ENCODE assay signal across 8 cellular contexts in the genomic region with DNA sequence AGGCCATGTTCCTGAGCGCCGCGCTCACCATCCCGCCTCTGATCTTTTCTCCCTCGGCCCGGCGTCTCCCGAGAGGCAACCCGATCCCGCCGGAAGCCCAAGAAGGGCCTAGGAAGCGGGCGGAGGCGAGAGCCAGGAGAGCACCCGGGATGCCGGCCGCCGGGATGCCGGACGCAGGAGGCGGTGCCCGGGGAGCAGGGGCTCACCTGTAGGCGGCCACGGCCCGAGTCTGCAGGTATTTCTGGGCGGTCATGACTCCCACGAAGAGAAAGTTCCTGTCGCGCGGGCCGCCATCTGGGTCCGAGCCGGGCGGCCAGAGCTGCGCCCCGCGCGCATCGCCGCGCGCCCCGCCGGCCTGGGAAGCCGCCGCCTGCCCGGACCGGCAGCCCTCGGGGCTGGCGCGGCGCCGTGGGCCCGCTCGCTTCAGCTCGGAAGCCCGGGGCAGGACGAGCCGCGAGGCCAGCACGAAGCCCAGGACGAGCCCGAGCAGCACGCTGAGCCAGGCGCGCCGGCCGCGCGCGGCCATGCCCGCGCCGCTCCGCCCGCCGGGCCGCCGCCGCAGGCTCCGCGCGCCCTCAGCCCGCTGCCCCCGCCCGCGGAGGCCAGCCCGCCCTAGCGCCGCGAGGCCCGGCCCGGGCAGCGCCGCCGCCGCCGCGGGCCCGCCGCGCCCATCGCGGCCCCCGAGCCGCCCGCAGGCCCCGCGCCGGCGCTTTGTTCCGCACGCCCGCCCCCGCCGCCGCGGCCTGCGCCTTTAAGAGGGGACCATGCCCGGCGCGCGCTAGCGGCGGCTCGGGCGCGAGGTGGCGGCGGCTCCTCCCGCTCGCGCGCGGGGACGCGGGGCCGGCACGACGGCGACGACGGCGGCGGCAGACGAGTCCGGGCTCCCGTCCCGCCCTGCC. TPM values are rescaled to one million over a fixed set of nuclear protein-coding genes. Genes with fewer than 3 reads are reported as not detected.
DNase-seq lines count a peak whose midpoint lies in the region; ATAC-seq and TF ChIP-seq lines count a peak whose summit lies in the region.

No MANE protein-coding gene starts in this region.

- H3K36me3 ChIP-seq in KMS-11 (ENCODE audit: insufficient read depth) (peaks cover 12% of the 10 kb centered on the region; the same call in 1 of the 2 replicates), esophagus (ENCODE audit: control insufficient read depth in 2 of 2, insufficient read depth in 2 of 2, low read length in 1 of 2) (no peaks in the 10 kb centered on the region)

- H4K20me1 ChIP-seq in KMS-11 (ENCODE audit: insufficient read depth): 0 out of 2 replicates have a peak, but pooled peaks cover 20% of the 10 kb centered on the region

- peaks cover 69% of the 10 kb centered on the region for H3K4me1 Mint-ChIP-seq in activated CD8-positive, alpha-beta T cell treated with anti-CD3 and anti-CD28 coated beads for 36 hours (ENCODE audit: low read depth)
- peaks cover 39 to 47% of the 10 kb centered on the region in 2 donors for H3K4me1 Mint-ChIP-seq in natural killer cell

- WGBS in esophagus, 2 donors: 0% methylated on average over 50 to 149 of the region's 149 CpGs

- intact Hi-C loops in activated CD8-positive, alpha-beta T cell treated with anti-CD3 and anti-CD28 coated beads for 36 hours (cut with micrococcal nuclease): no loop called here
- intact Hi-C loops in natural killer cell (cut with micrococcal nuclease): loop anchor here (1.0 kb wide), 1 partner anchor 9 kb away; no protein-coding TSS in a partner anchor

- H3K9me3 Mint-ChIP-seq in activated CD8-positive, alpha-beta T cell treated with anti-CD3 and anti-CD28 coated beads for 36 hours: no peaks in the 10 kb centered on the region
- no peaks in the 10 kb centered on the region for H3K9me3 Mint-ChIP-seq in natural killer cell

- H3K36me3 Mint-ChIP-seq in activated CD8-positive, alpha-beta T cell treated with anti-CD3 and anti-CD28 coated beads for 36 hours (ENCODE audit: low read depth): peaks cover 37% of the 10 kb centered on the region
- H3K36me3 Mint-ChIP-seq in natural killer cell: no peaks in the 10 kb centered on the region

- peak overlapping the region; percentile 67 for H3K4me2 ChIP-seq in KMS-11

- peak overlapping the region; percentile 80 for H3K27ac Mint-ChIP-seq in activated CD8-positive, alpha-beta T cell treated with anti-CD3 and anti-CD28 coated beads for 36 hours
- peak overlapping the region; percentile 78 to 88 for H3K27ac Mint-ChIP-seq in natural killer cell

- POLR2A ChIA-PET in activated CD8-positive, alpha-beta T cell treated with anti-CD3 and anti-CD28 coated beads for 36 hours (lab: Charles Lee): interaction anchor here (0.6 to 4.4 kb wide), 16 partner anchors 10 to 161 kb away, joined by 3 to 28 read pairs (median 3); no protein-coding TSS in a partner anchor

- H3K27me3 ChIP-seq in KMS-11 (ENCODE audit: insufficient read depth, low read depth): no peaks in the 10 kb centered on the region
- H3K27me3 ChIP-seq in esophagus (ENCODE audit: control insufficient read depth in 1 of 2, insufficient read depth in 2 of 2, low read length in 2 of 2): no peaks in the 10 kb centered on the region

- H3K27ac ChIP-seq in KMS-11 (peak overlapping the region; percentile 52), esophagus (ENCODE audit: low read depth in 2 of 2, low read length in 1 of 2) (peak overlapping the region; percentile 85 to 94)

- TF ChIP-seq CTCF in KMS-11 (conservative IDR thresholded peaks at IDR 0.05; ENCODE audit: low read depth, low read length) (no peak), natural killer cell (IDR thresholded peaks at IDR 0.05) (no peak)
- TF ChIP-seq CTCF in activated CD8-positive, alpha-beta T cell treated with anti-CD3 and anti-CD28 coated beads for 36 hours (IDR thresholded peaks at IDR 0.05): no peak

- peak overlapping the region; percentile 77 for H3K9ac ChIP-seq in KMS-11

- H3K4me3 ChIP-seq in KMS-11 (IDR thresholded peaks at IDR 0.05; ENCODE audit: insufficient read depth, low read depth, low read length) (no peak overlapping the region), esophagus (ENCODE audit: low read depth in 1 of 2, low read length in 2 of 2) (peak overlapping the region; percentile 81 to 91)

- CTCF ChIA-PET in activated CD8-positive, alpha-beta T cell treated with anti-CD3 and anti-CD28 coated beads for 36 hours (lab: Charles Lee): interaction anchor here (0.8 to 3.8 kb wide), 8 partner anchors 10 to 242 kb away, joined by 3 to 19 read pairs (median 5); no protein-coding TSS in a partner anchor

- no peaks in the 10 kb centered on the region for H3K27me3 Mint-ChIP-seq in activated CD8-positive, alpha-beta T cell treated with anti-CD3 and anti-CD28 coated beads for 36 hours
- H3K27me3 Mint-ChIP-seq in natural killer cell (ENCODE audit: low read depth in 2 of 2): no peaks in the 10 kb centered on the region

- peak overlapping the region; percentile 85 for H3K4me3 Mint-ChIP-seq in activated CD8-positive, alpha-beta T cell treated with anti-CD3 and anti-CD28 coated beads for 36 hours
- peak overlapping the region; percentile 94 for H3K4me3 Mint-ChIP-seq in natural killer cell

- H2AFZ ChIP-seq in KMS-11 (ENCODE audit: low read depth): no peak overlapping the region

- ATAC-seq in GM21825 (IDR thresholded peaks at IDR 0.05; ENCODE audit: unreplicated experiment) (peak; percentile 26), natural killer cell (peak; percentile 67 to 77 (median 70))
- ATAC-seq in activated CD8-positive, alpha-beta T cell treated with anti-CD3 and anti-CD28 coated beads for 36 hours: peak; percentile 22

- H3K9me3 ChIP-seq in esophagus (ENCODE audit: control insufficient read depth in 2 of 2, insufficient read depth in 1 of 2, low read depth in 1 of 2, low read length in 1 of 2): no peaks in the 10 kb centered on the region

- peaks cover 59% of the 10 kb centered on the region for H3K79me2 ChIP-seq in KMS-11 (ENCODE audit: insufficient read depth, low read depth)

- peaks cover 54% of the 10 kb centered on the region for H3K4me1 ChIP-seq in KMS-11 (ENCODE audit: low read depth, poor library complexity, severe bottlenecking)
- no peaks in the 10 kb centered on the region for H3K4me1 ChIP-seq in esophagus (ENCODE audit: control insufficient read depth in 2 of 2, insufficient read depth in 2 of 2, low read length in 1 of 2)

- DNase-seq in DMS53 (lab: John Stamatoyannopoulos, UW): peak; percentile 85
- DNase-seq in DMS53 treated with DMSO at 0.1 percent for 48 hours (lab: John Stamatoyannopoulos, UW; ENCODE audit: unreplicated experiment): no peak
- DNase-seq in activated CD8-positive, alpha-beta T cell treated with anti-CD3 and anti-CD28 coated beads for 36 hours: no peak
- DNase-seq in natural killer cell: no peak
- DNase-seq in epidermal melanocyte (ENCODE audit: insufficient read length, low spot score): no peak

RNA-seq across cellular contexts. Expression of a gene that starts 0.7 kb away (rescaled TPM):
- 10 to 100 TPM; 57.9 to 58.3 TPM for total RNA-seq in activated CD8-positive, alpha-beta T cell treated with anti-CD3 and anti-CD28 coated beads for 36 hours
- polyA plus RNA-seq in esophagus: 1 to 10 TPM; 3.3 to 5.2 TPM
- 10 to 100 TPM; 21.1 to 32.5 (median 30.8) TPM for total RNA-seq in natural killer cell

RNA-seq across cellular contexts. Expression of a gene that starts 26.1 kb away (rescaled TPM):
- 10 to 100 TPM; 18.8 to 21.6 TPM for total RNA-seq in activated CD8-positive, alpha-beta T cell treated with anti-CD3 and anti-CD28 coated beads for 36 hours
- 10 to 100 TPM; 50.4 to 74.4 TPM for polyA plus RNA-seq in esophagus
- total RNA-seq in natural killer cell: 10 to 100 TPM; 33.6 to 44.2 (median 38.4) TPM

RNA-seq across cellular contexts. Expression of a gene that starts 43.9 kb away (rescaled TPM):
- total RNA-seq in activated CD8-positive, alpha-beta T cell treated with anti-CD3 and anti-CD28 coated beads for 36 hours: 100 to 1,000 TPM; 243 to 249 TPM
- polyA plus RNA-seq in esophagus: 10 to 100 TPM; 38.9 to 53.2 TPM
- 100 to 1,000 TPM; 146 to 174 (median 167) TPM for total RNA-seq in natural killer cell
